ENCODE assay signal across 30 cellular contexts in the genomic region with DNA sequence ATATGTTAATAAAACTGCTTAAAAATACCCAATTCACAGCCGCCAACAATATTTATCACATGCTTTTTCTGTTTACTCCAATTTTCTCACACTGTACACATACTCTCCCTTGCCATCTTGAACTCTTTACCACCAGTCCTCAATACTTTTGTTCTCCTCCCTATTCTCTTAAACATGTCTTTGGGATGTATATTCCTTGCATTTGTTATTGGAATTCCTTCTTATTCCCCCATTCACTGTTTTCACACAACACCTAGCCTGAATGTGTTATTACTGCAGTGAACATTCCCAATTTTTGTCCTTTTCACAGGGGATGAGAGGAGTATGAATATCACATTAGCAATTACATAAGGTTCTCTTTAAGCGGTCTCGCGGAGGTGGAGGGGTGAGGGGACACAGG.
"Had no signal": no experiment of that assay in that cellular context is flagged by ENCODE, and none has a peak within 500 bp of the region (broad histone marks: within the 10 kb centered on the region; RNA-seq: fewer than 3 reads in every experiment).

No MANE protein-coding gene starts in this region.

- H3K9me3 Mint-ChIP-seq: activated CD8-positive, alpha-beta T cell treated with anti-CD3 and anti-CD28 coated beads for 36 hours; activated naive CD8-positive, alpha-beta T cell treated with anti-CD3 and anti-CD28 coated beads, Interleukin-2, amount 10 ng/mL, durations not matched to agents 7 days and 5 days; activated T-cell treated with anti-CD3 and anti-CD28 coated beads, Interleukin-2, amount 50 U/mL, for 4 hours; activated T-helper 17 cell treated with anti-CD3 and anti-CD28 coated beads, Interleukin-2, amount 50 U/mL, for 72 hours; central memory CD8-positive, alpha-beta T cell; dendritic cell treated with granulocyte-macrophage colony-stimulating factor and Interleukin-4, amounts not matched to agents 40 ng/mL and 50 ng/mL, for 4 days; T-cell had no signal

- H3K4me1 Mint-ChIP-seq: activated naive CD8-positive, alpha-beta T cell treated with anti-CD3 and anti-CD28 coated beads, Interleukin-2, amount 10 ng/mL, durations not matched to agents 7 days and 5 days; activated T-helper 17 cell treated with anti-CD3 and anti-CD28 coated beads, Interleukin-2, amount 50 U/mL, for 72 hours had no signal

- ATAC-seq: activated CD8-positive, alpha-beta T cell treated with anti-CD3 and anti-CD28 coated beads for 36 hours; activated T-cell treated with anti-CD3 and anti-CD28 coated beads, Interleukin-2, amount 50 U/mL, for 4 hours; activated T-helper 17 cell treated with anti-CD3 and anti-CD28 coated beads, Interleukin-2, amount 50 U/mL, for 72 hours; esophagus mucosa; heart left ventricle; T-cell had no signal

- DNase-seq: activated CD4-positive, alpha-beta T cell treated with anti-CD3 and anti-CD28 coated beads for 1 hour; activated CD4-positive, alpha-beta T cell treated with anti-CD3 and anti-CD28 coated beads for 4 hours; activated CD4-positive, alpha-beta T cell treated with anti-CD3 and anti-CD28 coated beads, Interleukin-2, amount 50 U/mL, for 1 hour; activated CD4-positive, alpha-beta T cell treated with anti-CD3 and anti-CD28 coated beads, Interleukin-2, amount 50 U/mL, for 48 hours; activated CD4-positive, CD25-positive, alpha-beta regulatory T cell; activated CD8-positive, alpha-beta memory T cell treated with anti-CD3 and anti-CD28 coated beads for 24 hours; activated CD8-positive, alpha-beta T cell treated with anti-CD3 and anti-CD28 coated beads for 36 hours; activated effector memory CD4-positive, alpha-beta T cell treated with Interleukin-2 at 50 U/mL for 16 hours; activated gamma-delta T cell treated with Interleukin-2 at 50 U/mL for 16 hours; activated naive CD4-positive, alpha-beta T cell treated with anti-CD3 and anti-CD28 coated beads, Interleukin-2, amount 50 U/mL, for 16 hours; activated naive CD4-positive, alpha-beta T cell treated with Interleukin-2 at 50 U/mL for 16 hours; activated naive CD8-positive, alpha-beta T cell treated with anti-CD3 and anti-CD28 coated beads, Interleukin-2, amount 10 ng/mL, durations not matched to agents 7 days and 5 days; activated T-cell treated with anti-CD3 and anti-CD28 coated beads, Interleukin-2, amount 50 U/mL, for 4 hours; amniotic stem cell; anterior cingulate cortex; brain microvascular endothelial cell; dorsolateral prefrontal cortex; effector memory CD4-positive, alpha-beta T cell; endodermal cell; foreskin fibroblast; glutamatergic neuron; heart left ventricle; SW 1271; T-cell; T-helper 2 cell had no signal

- H3K4me3 ChIP-seq: coronary artery, dorsolateral prefrontal cortex, heart left ventricle had no signal

- H3K9me3 ChIP-seq: heart left ventricle had no signal

- H3K27me3 ChIP-seq: brain microvascular endothelial cell, dorsolateral prefrontal cortex, heart left ventricle had no signal

- H3K27ac ChIP-seq: brain microvascular endothelial cell, coronary artery, dorsolateral prefrontal cortex, heart left ventricle had no signal

- H3K27ac Mint-ChIP-seq: activated CD8-positive, alpha-beta T cell treated with anti-CD3 and anti-CD28 coated beads for 36 hours; activated naive CD8-positive, alpha-beta T cell treated with anti-CD3 and anti-CD28 coated beads, Interleukin-2, amount 10 ng/mL, durations not matched to agents 7 days and 5 days; activated T-helper 17 cell treated with anti-CD3 and anti-CD28 coated beads, Interleukin-2, amount 50 U/mL, for 72 hours; dendritic cell treated with granulocyte-macrophage colony-stimulating factor and Interleukin-4, amounts not matched to agents 40 ng/mL and 50 ng/mL, for 4 days; endodermal cell; T-cell had no signal

- H3K4me3 Mint-ChIP-seq: activated CD8-positive, alpha-beta T cell treated with anti-CD3 and anti-CD28 coated beads for 36 hours; activated naive CD8-positive, alpha-beta T cell treated with anti-CD3 and anti-CD28 coated beads, Interleukin-2, amount 10 ng/mL, durations not matched to agents 7 days and 5 days; activated T-cell treated with anti-CD3 and anti-CD28 coated beads, Interleukin-2, amount 50 U/mL, for 4 hours; activated T-helper 17 cell treated with anti-CD3 and anti-CD28 coated beads, Interleukin-2, amount 50 U/mL, for 72 hours; central memory CD8-positive, alpha-beta T cell; dendritic cell treated with granulocyte-macrophage colony-stimulating factor and Interleukin-4, amounts not matched to agents 40 ng/mL and 50 ng/mL, for 4 days; endodermal cell; T-cell had no signal

- H3K27me3 Mint-ChIP-seq: activated CD8-positive, alpha-beta T cell treated with anti-CD3 and anti-CD28 coated beads for 36 hours; activated naive CD8-positive, alpha-beta T cell treated with anti-CD3 and anti-CD28 coated beads, Interleukin-2, amount 10 ng/mL, durations not matched to agents 7 days and 5 days; activated T-helper 17 cell treated with anti-CD3 and anti-CD28 coated beads, Interleukin-2, amount 50 U/mL, for 72 hours; central memory CD8-positive, alpha-beta T cell; dendritic cell treated with granulocyte-macrophage colony-stimulating factor and Interleukin-4, amounts not matched to agents 40 ng/mL and 50 ng/mL, for 4 days; T-cell had no signal
